8 cellular contexts compared by ENCODE assay signal in genomic region chr2:170974304-170974993, GRCh38. TPM values are rescaled to one million over a fixed set of nuclear protein-coding genes. Genes with fewer than 3 reads are reported as not detected.
DNase-seq lines count a peak whose midpoint lies in the region; ATAC-seq and TF ChIP-seq lines count a peak whose summit lies in the region.

No MANE protein-coding gene starts in this region.

- H3K36me3 Mint-ChIP-seq in activated CD4-positive, alpha-beta T cell treated with anti-CD3 and anti-CD28 coated beads, Interleukin-2, amount 10 ng/mL, durations not matched to agents 24 days and 14 days (ENCODE audit: low read depth): no peaks in the 10 kb centered on the region
- H3K36me3 Mint-ChIP-seq in activated T-helper 17 cell treated with anti-CD3 and anti-CD28 coated beads, Interleukin-2, amount 50 U/mL, for 72 hours (ENCODE audit: low read depth): no peaks in the 10 kb centered on the region

- H3K4me1 ChIP-seq in testis: peaks cover 10% of the 10 kb centered on the region

- H3K27me3 ChIP-seq in testis: no peaks in the 10 kb centered on the region

- no peaks in the 10 kb centered on the region for H3K9me3 Mint-ChIP-seq in activated CD4-positive, alpha-beta T cell treated with anti-CD3 and anti-CD28 coated beads, Interleukin-2, amount 10 ng/mL, durations not matched to agents 24 days and 14 days
- H3K9me3 Mint-ChIP-seq in activated T-helper 17 cell treated with anti-CD3 and anti-CD28 coated beads, Interleukin-2, amount 50 U/mL, for 72 hours: no peaks in the 10 kb centered on the region

- H3K27ac Mint-ChIP-seq in activated CD4-positive, alpha-beta T cell treated with anti-CD3 and anti-CD28 coated beads, Interleukin-2, amount 10 ng/mL, durations not matched to agents 24 days and 14 days: peak overlapping the region; percentile 22
- no peak overlapping the region for H3K27ac Mint-ChIP-seq in activated T-helper 17 cell treated with anti-CD3 and anti-CD28 coated beads, Interleukin-2, amount 50 U/mL, for 72 hours

- H3K4me3 ChIP-seq in testis: peak overlapping the region; percentile 77 to 87

- H3K27me3 Mint-ChIP-seq in activated CD4-positive, alpha-beta T cell treated with anti-CD3 and anti-CD28 coated beads, Interleukin-2, amount 10 ng/mL, durations not matched to agents 24 days and 14 days: peaks cover 3% of the 10 kb centered on the region
- H3K27me3 Mint-ChIP-seq in activated T-helper 17 cell treated with anti-CD3 and anti-CD28 coated beads, Interleukin-2, amount 50 U/mL, for 72 hours: no peaks in the 10 kb centered on the region

- DNase-seq in activated CD4-positive, alpha-beta T cell treated with anti-CD3 and anti-CD28 coated beads, Interleukin-2, amount 10 ng/mL, durations not matched to agents 24 days and 14 days: no peak
- DNase-seq in activated CD4-positive, alpha-beta T cell treated with anti-CD3 and anti-CD28 coated beads, Interleukin-2, amount 50 U/mL, for 48 hours: no peak
- DNase-seq in islet precursor cell (peak; percentile 90), testis (no peak)
- DNase-seq in stimulated activated CD4-positive, alpha-beta T cell treated with anti-CD3 and anti-CD28 coated beads, Interleukin-4, amount 100 ng/mL, for 4 hours: no peak
- DNase-seq in stimulated activated CD4-positive, alpha-beta T cell treated with anti-CD3 and anti-CD28 coated beads, Interleukin-12 subunit alpha, Interleukin-12 subunit beta, amount 100 ng/mL, for 4 hours: no peak

- intact Hi-C loops in activated CD4-positive, alpha-beta T cell treated with anti-CD3 and anti-CD28 coated beads, Interleukin-2, amount 10 ng/mL, durations not matched to agents 24 days and 14 days (cut with micrococcal nuclease): loop anchor here (5.0 kb wide), 3 partner anchors 273 to 548 kb away; partner anchors contain the start of gene CYBRD1
- intact Hi-C loops in testis (cut with DNase I; ENCODE audit: low total_unique reads): loop anchor here (5.0 to 10.0 kb wide), 2 partner anchors 180 to 438 kb away; no protein-coding TSS in a partner anchor

- no peak for TF ChIP-seq CTCF in testis (IDR thresholded peaks at IDR 0.05)

- no peak for TF ChIP-seq POLR2A in testis (IDR thresholded peaks at IDR 0.05)

- no peaks in the 10 kb centered on the region for H3K9me3 ChIP-seq in testis

- peak overlapping the region; percentile 63 for H3K4me3 Mint-ChIP-seq in activated CD4-positive, alpha-beta T cell treated with anti-CD3 and anti-CD28 coated beads, Interleukin-2, amount 10 ng/mL, durations not matched to agents 24 days and 14 days
- H3K4me3 Mint-ChIP-seq in activated T-helper 17 cell treated with anti-CD3 and anti-CD28 coated beads, Interleukin-2, amount 50 U/mL, for 72 hours: peak overlapping the region; percentile 75

- WGBS in testis, 2 donors: 46 to 49% methylated on average over 11 of the region's 11 CpGs

- H3K36me3 ChIP-seq in testis (ENCODE audit: low read depth, missing control alignments): no peaks in the 10 kb centered on the region

- peaks cover 10% of the 10 kb centered on the region for H3K4me1 Mint-ChIP-seq in activated CD4-positive, alpha-beta T cell treated with anti-CD3 and anti-CD28 coated beads, Interleukin-2, amount 10 ng/mL, durations not matched to agents 24 days and 14 days
- H3K4me1 Mint-ChIP-seq in activated T-helper 17 cell treated with anti-CD3 and anti-CD28 coated beads, Interleukin-2, amount 50 U/mL, for 72 hours: peaks cover 7% of the 10 kb centered on the region

- no peak for ATAC-seq in activated T-helper 17 cell treated with anti-CD3 and anti-CD28 coated beads, Interleukin-2, amount 50 U/mL, for 72 hours (replicated peaks)
- no peak for ATAC-seq in GM21390 (IDR thresholded peaks at IDR 0.05; ENCODE audit: unreplicated experiment)

- peak overlapping the region; percentile 80 to 90 for H3K27ac ChIP-seq in testis

RNA-seq across cellular contexts. Expression of gene GORASP2, which starts 45.4 kb away (rescaled TPM):
- total RNA-seq in activated CD4-positive, alpha-beta T cell treated with anti-CD3 and anti-CD28 coated beads, Interleukin-2, amount 10 ng/mL, durations not matched to agents 24 days and 14 days: 93.0 and 96.7 TPM in 2 replicates
- 10 to 100 TPM; 51.6 to 65.0 TPM for total RNA-seq in activated T-helper 17 cell treated with anti-CD3 and anti-CD28 coated beads, Interleukin-2, amount 50 U/mL, for 72 hours
- 10 to 100 TPM; 67.2 to 67.3 TPM for total RNA-seq in testis
- 119 TPM for polyA plus RNA-seq in testis (ENCODE audit: insufficient read depth, low read depth, low replicate concordance)
